In the genomic region with DNA sequence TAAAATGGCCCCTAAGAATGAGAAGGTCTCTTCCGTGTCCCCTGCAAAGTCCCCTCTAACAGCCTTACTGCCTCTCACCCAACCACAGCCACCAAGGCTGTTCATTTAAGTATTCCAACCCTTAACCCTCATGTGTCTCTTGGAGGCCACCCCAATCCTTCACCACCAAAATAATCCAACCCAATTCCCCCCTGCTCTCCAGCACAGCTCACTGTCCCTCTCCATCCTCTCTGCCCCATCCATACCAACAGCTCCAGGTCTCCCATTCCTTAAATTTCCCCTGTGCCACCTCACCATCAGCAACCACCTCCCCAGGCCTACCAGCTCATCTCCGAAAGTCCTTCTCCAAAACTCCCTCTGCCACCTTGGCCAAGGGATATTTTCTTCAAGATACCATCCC, we compare ENCODE assay signal across 9 cellular contexts. TPM values are rescaled to one million over a fixed set of nuclear protein-coding genes. Genes with fewer than 3 reads are reported as not detected.
DNase-seq lines count a peak whose midpoint lies in the region; ATAC-seq, FAIRE-seq and TF ChIP-seq lines count a peak whose summit lies in the region.
"Had no signal": no experiment of that assay in that cellular context is flagged by ENCODE, and none has a peak within 500 bp of the region (broad histone marks: within the 10 kb centered on the region; RNA-seq: fewer than 3 reads in every experiment).

No MANE protein-coding gene starts in this region.

- H3K27ac Mint-ChIP-seq in HFFc6 (no peak overlapping the region), naive B cell (peak overlapping the region in 4 of 6 donors; percentile 43 to 94 (median 72))

- H3K27ac ChIP-seq in K562 (ENCODE audit: extremely low read depth, low read depth, low read length) = no peak overlapping the region

- CTCF ChIA-PET in K562 (lab: Yijun Ruan, JAX; ENCODE audit: low intra/inter-chr PET ratio) = no interaction called here

- peak overlapping the region; percentile 91 for H3K4me3 ChIP-seq in BE2C (ENCODE audit: low read depth, low read length)
- no peak overlapping the region for H3K4me3 ChIP-seq in K562

- peaks cover 6% of the 10 kb centered on the region; the same call in 2 of the 3 replicates for H3K79me2 ChIP-seq in K562 (ENCODE audit: control insufficient read depth, insufficient read depth, low read length)

- H3K27me3 Mint-ChIP-seq in HFFc6 (ENCODE audit: insufficient read depth) (no peaks in the 10 kb centered on the region), naive B cell (no peaks in the 10 kb centered on the region)

- 100% methylated on average over 1 of the region's 2 CpGs for WGBS in K562 (ENCODE audit: insufficient coverage, low coverage, missing lambda C conversion rate)

- H3K4me3 Mint-ChIP-seq in HFFc6 = peak overlapping the region; percentile 94
- H3K4me3 Mint-ChIP-seq in naive B cell = peak overlapping the region; percentile 65 to 99 (median 94)

- H4K20me1 ChIP-seq in K562 (replicated peaks; ENCODE audit: control insufficient read depth, insufficient read depth, low read length) = no peaks in the 10 kb centered on the region

- POLR2A ChIA-PET in K562 (lab: Yijun Ruan, JAX) = interaction anchor here (0.8 to 1.5 kb wide), 3 partner anchors 8 to 45 kb away, joined by 3 to 4 read pairs (median 3); no protein-coding TSS in a partner anchor

- no peak for ATAC-seq in K562
- no peak for ATAC-seq in naive B cell (ENCODE audit: low read depth in 2 of 2)
- ATAC-seq in GM21381 (IDR thresholded peaks at IDR 0.05; ENCODE audit: unreplicated experiment) = no peak

- TF ChIP-seq POLR2A in K562 (conservative IDR thresholded peaks at IDR 0.05) = no peak

- H3K9me3 Mint-ChIP-seq in HFFc6 (no peaks in the 10 kb centered on the region), naive B cell (no peaks in the 10 kb centered on the region)

- no peak for FAIRE-seq in K562 (lab: Jason Lieb, UNC)
- FAIRE-seq: endothelial cell of umbilical vein had no signal

- H3K36me3 Mint-ChIP-seq in HFFc6 (ENCODE audit: low read depth) (no peaks in the 10 kb centered on the region), naive B cell (no peaks in the 10 kb centered on the region)

- TF ChIP-seq CTCF in BE2C (IDR thresholded peaks at IDR 0.05; ENCODE audit: low read depth, low read length) (no peak), HFFc6 (IDR thresholded peaks at IDR 0.05) (no peak), K562 (IDR thresholded peaks at IDR 0.05 in 2 of 3, conservative IDR thresholded peaks at IDR 0.05 in 1 of 3; ENCODE audit: insufficient read depth in 2 of 3, low read depth in 1 of 3, low read length in 3 of 3) (no peak)

- no TSS peak for BruUV-seq in K562 (replicated peaks; lab: Mats Ljungman, UMichigan)

- H3K9ac ChIP-seq in K562 (ENCODE audit: insufficient read depth in 1 of 2, low read depth in 2 of 2, low read length in 2 of 2) = no peak overlapping the region; a peak in 1 of 4 replicates

- intact Hi-C loops in K562 (cut with micrococcal nuclease) = no loop called here

- peaks cover 3% of the 10 kb centered on the region; the same call in 1 of the 2 replicates for H3K4me1 ChIP-seq in BE2C
- H3K4me1 ChIP-seq in K562 (replicated peaks in 1 of 2; ENCODE audit: control insufficient read depth in 2 of 2, insufficient read depth in 2 of 2, low read length in 2 of 2) = peaks cover 16 to 21% of the 10 kb centered on the region in 2 experiments

- H3K4me2 ChIP-seq in K562 (ENCODE audit: insufficient read depth, low read length) = peak overlapping the region; percentile 100; the same call in 1 of the 2 replicates

- in situ Hi-C loops in K562 (cut with MboI) = no loop called here

- H3K27me3 ChIP-seq in BE2C = no peaks in the 10 kb centered on the region
- H3K27me3 ChIP-seq in K562 (ENCODE audit: control insufficient read depth in 2 of 2, insufficient read depth in 2 of 2, low read length in 2 of 2) = no peaks in the 10 kb centered on the region

- TF ChIP-seq EP300 in K562 (IDR thresholded peaks at IDR 0.05; ENCODE audit: low read length) = no peak

- H2AFZ ChIP-seq in K562 (ENCODE audit: low read depth, low read length) = no peak overlapping the region

- DNase-seq in BE2C = no peak
- no peak for DNase-seq in HFFc6
- DNase-seq in K562 (ENCODE audit: extremely low read depth in 1 of 4, low spot score in 3 of 4) = no peak
- DNase-seq in naive B cell = no peak
- DNase-seq in NCI-H2227 treated with DMSO at 0.1 percent for 48 hours (lab: John Stamatoyannopoulos, UW) = no peak
- DNase-seq in stimulated activated CD4-positive, alpha-beta T cell treated with anti-CD3 and anti-CD28 coated beads, Interleukin-2, amount 100 ng/mL, for 24 hours = no peak
- no peak for DNase-seq in NCI-H1694 treated with DMSO at 0.1 percent for 48 hours (lab: John Stamatoyannopoulos, UW)

- H3K4me1 Mint-ChIP-seq in HFFc6 (ENCODE audit: low read depth) (peaks cover 39% of the 10 kb centered on the region), naive B cell (peaks cover 26 to 42% (median 35%) of the 10 kb centered on the region in 3 donors)

- no peaks in the 10 kb centered on the region for H3K9me1 ChIP-seq in K562 (ENCODE audit: control insufficient read depth, insufficient read depth, low read length)

- no peaks in the 10 kb centered on the region for H3K36me3 ChIP-seq in BE2C
- H3K36me3 ChIP-seq in K562 (ENCODE audit: control insufficient read depth, insufficient read depth, low read length) = no peaks in the 10 kb centered on the region

- H3K9me3 ChIP-seq in BE2C (no peaks in the 10 kb centered on the region), K562 (replicated peaks; ENCODE audit: control insufficient read depth, insufficient read depth, low read depth, low read length) (no peaks in the 10 kb centered on the region)

- no peak for TF ChIP-seq RAD21 in K562 (CRISPR knock-in tag; conservative IDR thresholded peaks at IDR 0.05 in 1 of 2, IDR thresholded peaks at IDR 0.05 in 1 of 2)

TF ChIP-seq in K562, 482 proteins besides CTCF, POLR2A, EP300 and RAD21 (continues in another document):
- no peak for TF ChIP-seq CBX2 (IDR thresholded peaks at IDR 0.05; ENCODE audit: insufficient read depth, low read length, poor library complexity, severe bottlenecking)
- TF ChIP-seq ZBTB8A (IDR thresholded peaks at IDR 0.05; ENCODE audit: partially characterized antibody) = no peak
- no peak for TF ChIP-seq FIP1L1 (IDR thresholded peaks at IDR 0.05; ENCODE audit: low read depth, low read length, poor library complexity, severe bottlenecking)
- TF ChIP-seq SIRT6 (IDR thresholded peaks at IDR 0.05; ENCODE audit: low read depth, low read length) = no peak
- no peak for TF ChIP-seq HNRNPL (IDR thresholded peaks at IDR 0.05; ENCODE audit: low read depth, low read length)
- TF ChIP-seq SIN3B (IDR thresholded peaks at IDR 0.05; ENCODE audit: low read depth) = no peak
- no peak for TF ChIP-seq ZFP36 (IDR thresholded peaks at IDR 0.05; ENCODE audit: low read depth, low read length, partially characterized antibody)
- no peak for TF ChIP-seq TCF7L2 (IDR thresholded peaks at IDR 0.05; ENCODE audit: low read depth, low read length)

RNA-seq across cellular contexts. Expression of a gene that starts 1.4 kb away (rescaled TPM):
- 32.2 TPM for polyA plus RNA-seq in BE2C (2012; ENCODE audit: insufficient read depth, insufficient read length, low read depth)
- 10 to 100 TPM; 32.6 to 40.1 (median 38.8) TPM for total RNA-seq in HFFc6 (2021; fragmentation: NEBNext Ultra II Directional; extraction: Animal tissue kit (Norgen Biotek cat#: 25700))
- total RNA-seq in K562 (2011; cell fraction: chromatin; rRNA removed; ENCODE audit: low replicate concordance) = 6.6 and 8.0 TPM in 2 replicates
- total RNA-seq in K562 (2011; cell fraction: nucleolus; rRNA removed) = 3.7 and 4.7 TPM in 2 replicates
- total RNA-seq in K562 (2011; cell fraction: nucleoplasm; rRNA removed) = 8.6 and 13.1 TPM in 2 replicates
- total RNA-seq in K562 (2014; rRNA removed) (2.5 and 2.7 TPM in 2 replicates), K562 (2014; rRNA removed; fragmentation: Illumina TruSeq; extraction: Trizol) (2.6 and 2.9 TPM in 2 replicates), K562 (2015; rRNA removed; fragmentation: Illumina TruSeq; extraction: Trizol) (3.5 and 4.4 TPM in 2 replicates), K562 (2021) (7.1 and 7.2 TPM in 2 replicates)
- polyA plus RNA-seq in K562 (2011; rRNA removed) (3.0 and 4.8 TPM in 2 replicates), K562 (2014; fragmentation: Illumina TruSeq; extraction: Trizol) (4.8 TPM in 2 replicates), K562 (2014; fragmentation: Nextera tagmentation; extraction: Ambion mirVana) (under 1 TPM; 0.44 to 0.69 TPM), K562 (2014; rRNA removed) (2.5 and 3.5 TPM in 2 replicates), naive B cell (ENCODE audit: low read depth in 6 of 6) (1 to 10 TPM in 5 of 6 donors, under 1 TPM in 1; 0.04 to 4.1 (median 2.4) TPM)
- polyA plus RNA-seq in K562 (2011; cell fraction: cytosol; rRNA removed) = 4.2 and 4.7 TPM in 2 replicates
- polyA plus RNA-seq in K562 (2011; cell fraction: nucleus; rRNA removed) = 10.6 and 13.9 TPM in 2 replicates
- 5.3 and 8.3 TPM in 2 replicates for polyA plus RNA-seq in K562 (2012)
- polyA minus RNA-seq in K562 (2011; rRNA and poly(A)+ RNA removed) = 3.7 and 4.9 TPM in 2 replicates
- 3.2 and 3.5 TPM in 2 replicates for polyA minus RNA-seq in K562 (2011; cell fraction: cytosol; rRNA and poly(A)+ RNA removed)
- 3.6 and 4.6 TPM in 2 replicates for polyA minus RNA-seq in K562 (2011; cell fraction: nucleus; rRNA and poly(A)+ RNA removed)

RNA-seq across cellular contexts. Expression of a gene that starts 49.8 kb away (rescaled TPM):
- polyA plus RNA-seq in BE2C (2012; ENCODE audit: insufficient read depth, insufficient read length, low read depth) = 0.48 TPM
- total RNA-seq in HFFc6 (2021; fragmentation: NEBNext Ultra II Directional; extraction: Animal tissue kit (Norgen Biotek cat#: 25700)) = 1 to 10 TPM in 2 of 6 experiments, under 1 TPM in 4; 0.23 to 1.6 (median 0.48) TPM
- total RNA-seq in K562 (2011; cell fraction: chromatin; rRNA removed; ENCODE audit: low replicate concordance) = 0.60 TPM in 1 of 2 replicates, not detected in the other
- total RNA-seq in K562 (2011; cell fraction: nucleolus; rRNA removed) = 1.2 TPM in 1 of 2 replicates, not detected in the other
- total RNA-seq in K562 (2011; cell fraction: nucleoplasm; rRNA removed) = not detected in 2 replicates
- total RNA-seq in K562 (2014; rRNA removed) (0.61 TPM in 1 of 2 replicates, not detected in the other), K562 (2014; rRNA removed; fragmentation: Illumina TruSeq; extraction: Trizol) (0.10 and 0.25 TPM in 2 replicates), K562 (2015; rRNA removed; fragmentation: Illumina TruSeq; extraction: Trizol) (0.07 TPM in 1 of 2 replicates, not detected in the other), K562 (2021) (0.27 and 0.62 TPM in 2 replicates)
- polyA plus RNA-seq in K562 (2011; rRNA removed) (0.08 and 0.52 TPM in 2 replicates), K562 (2014; fragmentation: Illumina TruSeq; extraction: Trizol) (0.10 and 0.12 TPM in 2 replicates), K562 (2014; fragmentation: Nextera tagmentation; extraction: Ambion mirVana) (under 1 TPM; 0.13 to 0.17 TPM), K562 (2014; rRNA removed) (0.49 TPM in 1 of 2 replicates, not detected in the other), naive B cell (ENCODE audit: low read depth in 6 of 6) (10 to 100 TPM in 2 of 6 donors, 1 to 10 TPM in 4; 3.8 to 15.6 (median 8.5) TPM)
- 0.13 and 0.55 TPM in 2 replicates for polyA plus RNA-seq in K562 (2011; cell fraction: cytosol; rRNA removed)
- 0.44 and 0.97 TPM in 2 replicates for polyA plus RNA-seq in K562 (2011; cell fraction: nucleus; rRNA removed)
- polyA plus RNA-seq in K562 (2012) = 0.25 and 0.39 TPM in 2 replicates
- 0.14 TPM in 1 of 2 replicates, not detected in the other for polyA minus RNA-seq in K562 (2011; rRNA and poly(A)+ RNA removed)
- polyA minus RNA-seq in K562 (2011; cell fraction: cytosol; rRNA and poly(A)+ RNA removed) = not detected in 2 replicates
- polyA minus RNA-seq in K562 (2011; cell fraction: nucleus; rRNA and poly(A)+ RNA removed) = not detected in 2 replicates
